ENCODE assay signal across 8 cellular contexts in the genomic region with DNA sequence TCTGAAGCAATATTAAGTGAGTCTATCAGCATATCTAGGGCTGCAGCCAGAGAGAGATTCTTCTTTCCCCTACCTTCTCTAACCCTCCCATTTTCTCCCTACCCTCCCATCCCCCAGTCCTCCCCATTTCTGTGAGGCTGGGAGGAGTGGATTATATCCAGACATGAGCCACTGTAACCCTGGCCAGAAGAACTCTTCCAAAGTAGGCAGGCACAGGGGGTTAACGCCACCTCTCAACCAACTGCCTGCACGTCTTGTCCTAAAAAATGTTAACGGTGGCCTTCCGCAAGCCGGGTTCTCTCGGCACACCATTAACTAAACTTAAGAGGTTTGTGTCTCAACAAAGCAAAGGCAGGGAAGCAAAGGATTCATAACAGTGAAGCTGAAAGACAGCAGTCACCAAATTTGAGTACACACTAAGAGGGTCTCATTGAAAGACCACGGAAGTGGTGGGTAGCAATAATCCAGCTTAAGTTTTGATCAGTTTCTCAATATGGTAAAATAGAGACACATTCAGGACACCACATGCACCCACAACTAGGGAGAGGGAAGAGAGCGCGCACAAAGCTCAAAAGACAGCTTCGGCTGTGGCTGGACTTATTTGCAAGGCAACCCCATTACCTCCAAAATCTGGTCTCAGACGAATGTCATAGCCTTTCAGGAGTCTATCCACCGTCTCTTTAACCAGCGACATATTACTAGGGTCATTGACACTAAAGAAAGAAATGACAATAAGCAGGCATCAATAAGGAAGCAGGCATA. TPM values are rescaled to one million over a fixed set of nuclear protein-coding genes. Genes with fewer than 3 reads are reported as not detected.
A peak's percentile ranks its signal among the peaks of the same experiment; 100 is the strongest.
DNase-seq lines count a peak whose midpoint lies in the region; ATAC-seq and TF ChIP-seq lines count a peak whose summit lies in the region.

No MANE protein-coding gene starts in this region.

- no peak for TF ChIP-seq CTCF in SK-N-SH (IDR thresholded peaks at IDR 0.05)
- TF ChIP-seq CTCF in spleen (IDR thresholded peaks at IDR 0.05 in 8 of 11, conservative IDR thresholded peaks at IDR 0.05 in 3 of 11) = no peak

- H3K4me1 ChIP-seq in SK-N-SH (ENCODE audit: control insufficient read depth in 1 of 2, insufficient read depth in 2 of 2, low read depth in 1 of 2, low read length in 1 of 2) (peaks cover 0 to 3% of the 10 kb centered on the region in 2 experiments; a peak in 1 of 4 replicates), spleen (peaks cover 3 to 43% (median 21%) of the 10 kb centered on the region in 6 donors)

- H3K79me2 ChIP-seq in SK-N-SH (ENCODE audit: insufficient read depth) = no peaks in the 10 kb centered on the region

- 34% methylated on average over 13 of the region's 13 CpGs for WGBS in SK-N-SH (ENCODE audit: low lambda C conversion rate)
- WGBS in spleen, 5 donors = 10 to 21% (median 13%) methylated on average over 13 of the region's 13 CpGs

- H3K9me3 Mint-ChIP-seq in immature natural killer cell = peaks cover 4 to 25% (median 6%) of the 10 kb centered on the region in 6 donors

- intact Hi-C loops in spleen (cut with DNase I; ENCODE audit: low total_unique reads) = no loop called here

- ATAC-seq in SK-N-SH treated with all-trans-retinoic acid at 6 μM for 48 hours = no peak
- ATAC-seq in HG03159 (IDR thresholded peaks at IDR 0.05; ENCODE audit: unreplicated experiment) = peak; percentile 3

- H3K27ac Mint-ChIP-seq in immature natural killer cell = no peak overlapping the region

- H3K27me3 ChIP-seq in SK-N-SH (ENCODE audit: insufficient read depth) = peaks cover 32% of the 10 kb centered on the region
- peaks cover 14 to 74% (median 44%) of the 10 kb centered on the region in 7 donors for H3K27me3 ChIP-seq in spleen (replicated peaks in 1 of 7)

- H3K27ac ChIP-seq in SK-N-SH (ENCODE audit: low read depth in 2 of 2, low read length in 1 of 2) (no peak overlapping the region), spleen (no peak overlapping the region)

- H3K36me3 ChIP-seq in SK-N-SH (replicated peaks in 1 of 2; ENCODE audit: control insufficient read depth in 1 of 2, insufficient read depth in 2 of 2, low read length in 1 of 2) (no peaks in the 10 kb centered on the region), spleen (no peaks in the 10 kb centered on the region)

- peaks cover 3 to 9% of the 10 kb centered on the region in 2 donors for H3K4me1 Mint-ChIP-seq in immature natural killer cell

- no peaks in the 10 kb centered on the region for H4K20me1 ChIP-seq in SK-N-SH (ENCODE audit: insufficient read depth)

- no peak overlapping the region for H2AFZ ChIP-seq in SK-N-SH (ENCODE audit: low read depth)

- no peaks in the 10 kb centered on the region for H3F3A ChIP-seq in SK-N-SH (replicated peaks; ENCODE audit: insufficient read depth)

- peak overlapping the region; percentile 73 for H3K4me2 ChIP-seq in SK-N-SH

- CTCF ChIA-PET in SK-N-SH (lab: Yijun Ruan, JAX) = interaction anchor here (0.6 to 2.5 kb wide), 3 partner anchors 974 to 1825 kb away, joined by 3 to 16 read pairs (median 3); no protein-coding TSS in a partner anchor

- no peak for TF ChIP-seq POLR2A in spleen (IDR thresholded peaks at IDR 0.05)

- H3K36me3 Mint-ChIP-seq in immature natural killer cell = peaks cover 0 to 2% (median 0%) of the 10 kb centered on the region in 3 donors

- H3K9me3 ChIP-seq in SK-N-SH (no peaks in the 10 kb centered on the region), spleen (peaks cover 0 to 7% (median 2%) of the 10 kb centered on the region in 8 donors)

- H3K4me3 Mint-ChIP-seq in immature natural killer cell = peak overlapping the region in 2 of 5 donors; percentile 65 to 79

- H3K27me3 Mint-ChIP-seq in immature natural killer cell (ENCODE audit: low read depth in 3 of 3) = peaks cover 4 to 21% (median 18%) of the 10 kb centered on the region in 3 donors

- TF ChIP-seq RAD21 in SK-N-SH (IDR thresholded peaks at IDR 0.05; ENCODE audit: low read length) = no peak

- no peak overlapping the region for H3K9ac ChIP-seq in SK-N-SH

- no peaks in the 10 kb centered on the region for H3K9me2 ChIP-seq in SK-N-SH

- DNase-seq in SK-N-SH (no peak), ecto neural progenitor cell (ENCODE audit: low spot score) (peak; percentile 50), spleen (no peak), COR-L47 (lab: John Stamatoyannopoulos, UW) (no peak), NCI-H187 treated with DMSO at 0.1 percent for 48 hours (lab: John Stamatoyannopoulos, UW) (no peak), immature natural killer cell (no peak)

- H3K4me3 ChIP-seq in SK-N-SH (ENCODE audit: low read depth in 2 of 2, low read length in 1 of 2) (peak overlapping the region in 1 of 2 experiments; percentile 53; a peak in 1 of 4 replicates), spleen (peak overlapping the region in 7 of 8 donors; percentile 16 to 67 (median 44))

- POLR2A ChIA-PET in SK-N-SH (lab: Yijun Ruan, JAX) = no interaction called here

- TF ChIP-seq EP300 in SK-N-SH (IDR thresholded peaks at IDR 0.05; ENCODE audit: borderline replicate concordance in 1 of 2, low read depth in 1 of 2, low read length in 1 of 2) = no peak

TF ChIP-seq in SK-N-SH, 30 proteins besides CTCF, POLR2A, EP300 and RAD21 (continues in another document):
- no peak for TF ChIP-seq RCOR1 (IDR thresholded peaks at IDR 0.05; ENCODE audit: low read length)
- TF ChIP-seq, protein P1, sequence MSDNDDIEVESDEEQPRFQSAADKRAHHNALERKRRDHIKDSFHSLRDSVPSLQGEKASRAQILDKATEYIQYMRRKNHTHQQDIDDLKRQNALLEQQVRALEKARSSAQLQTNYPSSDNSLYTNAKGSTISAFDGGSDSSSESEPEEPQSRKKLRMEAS (IDR thresholded peaks at IDR 0.05; ENCODE audit: low read depth) = no peak
- TF ChIP-seq, protein P2, sequence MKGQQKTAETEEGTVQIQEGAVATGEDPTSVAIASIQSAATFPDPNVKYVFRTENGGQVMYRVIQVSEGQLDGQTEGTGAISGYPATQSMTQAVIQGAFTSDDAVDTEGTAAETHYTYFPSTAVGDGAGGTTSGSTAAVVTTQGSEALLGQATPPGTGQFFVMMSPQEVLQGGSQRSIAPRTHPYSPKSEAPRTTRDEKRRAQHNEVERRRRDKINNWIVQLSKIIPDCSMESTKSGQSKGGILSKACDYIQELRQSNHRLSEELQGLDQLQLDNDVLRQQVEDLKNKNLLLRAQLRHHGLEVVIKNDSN (IDR thresholded peaks at IDR 0.05; ENCODE audit: borderline replicate concordance, low read depth) = no peak
- TF ChIP-seq CHD2 (IDR thresholded peaks at IDR 0.05; ENCODE audit: low read length, partially characterized antibody) = no peak
- TF ChIP-seq, protein P3, sequence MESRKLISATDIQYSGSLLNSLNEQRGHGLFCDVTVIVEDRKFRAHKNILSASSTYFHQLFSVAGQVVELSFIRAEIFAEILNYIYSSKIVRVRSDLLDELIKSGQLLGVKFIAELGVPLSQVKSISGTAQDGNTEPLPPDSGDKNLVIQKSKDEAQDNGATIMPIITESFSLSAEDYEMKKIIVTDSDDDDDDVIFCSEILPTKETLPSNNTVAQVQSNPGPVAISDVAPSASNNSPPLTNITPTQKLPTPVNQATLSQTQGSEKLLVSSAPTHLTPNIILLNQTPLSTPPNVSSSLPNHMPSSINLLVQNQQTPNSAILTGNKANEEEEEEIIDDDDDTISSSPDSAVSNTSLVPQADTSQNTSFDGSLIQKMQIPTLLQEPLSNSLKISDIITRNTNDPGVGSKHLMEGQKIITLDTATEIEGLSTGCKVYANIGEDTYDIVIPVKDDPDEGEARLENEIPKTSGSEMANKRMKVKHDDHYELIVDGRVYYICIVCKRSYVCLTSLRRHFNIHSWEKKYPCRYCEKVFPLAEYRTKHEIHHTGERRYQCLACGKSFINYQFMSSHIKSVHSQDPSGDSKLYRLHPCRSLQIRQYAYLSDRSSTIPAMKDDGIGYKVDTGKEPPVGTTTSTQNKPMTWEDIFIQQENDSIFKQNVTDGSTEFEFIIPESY (IDR thresholded peaks at IDR 0.05; ENCODE audit: borderline replicate concordance, low read depth) = no peak
- TF ChIP-seq FOXM1 (IDR thresholded peaks at IDR 0.05; ENCODE audit: low read depth) = no peak

TF ChIP-seq in SK-N-SH treated with all-trans-retinoic acid at 6 μM for 48 hours, 23 proteins besides CTCF, POLR2A, EP300 and RAD21:
- TF ChIP-seq GLIS3 (CRISPR knock-in tag; IDR thresholded peaks at IDR 0.05) (no peak), ARNTL (CRISPR knock-in tag; IDR thresholded peaks at IDR 0.05; ENCODE audit: borderline replicate concordance, low read depth) (no peak)
- TF ChIP-seq, protein P4, sequence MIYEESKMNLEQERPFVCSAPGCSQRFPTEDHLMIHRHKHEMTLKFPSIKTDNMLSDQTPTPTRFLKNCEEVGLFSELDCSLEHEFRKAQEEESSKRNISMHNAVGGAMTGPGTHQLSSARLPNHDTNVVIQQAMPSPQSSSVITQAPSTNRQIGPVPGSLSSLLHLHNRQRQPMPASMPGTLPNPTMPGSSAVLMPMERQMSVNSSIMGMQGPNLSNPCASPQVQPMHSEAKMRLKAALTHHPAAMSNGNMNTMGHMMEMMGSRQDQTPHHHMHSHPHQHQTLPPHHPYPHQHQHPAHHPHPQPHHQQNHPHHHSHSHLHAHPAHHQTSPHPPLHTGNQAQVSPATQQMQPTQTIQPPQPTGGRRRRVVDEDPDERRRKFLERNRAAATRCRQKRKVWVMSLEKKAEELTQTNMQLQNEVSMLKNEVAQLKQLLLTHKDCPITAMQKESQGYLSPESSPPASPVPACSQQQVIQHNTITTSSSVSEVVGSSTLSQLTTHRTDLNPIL (CRISPR knock-in tag; IDR thresholded peaks at IDR 0.05; ENCODE audit: low read depth) = no peak

RNA-seq across cellular contexts. Expression of a gene that starts 0.6 kb away (rescaled TPM):
- polyA plus RNA-seq in SK-N-SH (2012; rRNA removed) (not detected in 2 replicates), spleen (under 1 TPM; 0.07 to 0.35 (median 0.14) TPM), immature natural killer cell (not detected)
- polyA plus RNA-seq in SK-N-SH (2012; cell fraction: cytosol; rRNA removed) = not detected in 2 replicates
- not detected in 2 replicates for polyA plus RNA-seq in SK-N-SH (2012; cell fraction: nucleus; rRNA removed)
- 10 to 100 TPM in 4 of 7 donors, 1 to 10 TPM in 3; 1.8 to 27.5 (median 10.8) TPM for total RNA-seq in spleen
